16 cellular contexts compared by ENCODE assay signal in genomic region chr19:5957132-5957531, GRCh38. TPM values are rescaled to one million over a fixed set of nuclear protein-coding genes. Genes with fewer than 3 reads are reported as not detected.
A peak's percentile ranks its signal among the peaks of the same experiment; 100 is the strongest.
DNase-seq lines count a peak whose midpoint lies in the region; ATAC-seq, FAIRE-seq and TF ChIP-seq lines count a peak whose summit lies in the region.
"Had no signal": no experiment of that assay in that cellular context is flagged by ENCODE, and none has a peak within 500 bp of the region (broad histone marks: within the 10 kb centered on the region; RNA-seq: fewer than 3 reads in every experiment).

No MANE protein-coding gene starts in this region.

- DNase-seq in right cardiac atrium (peak in 2 of 3 donors; percentile 11 to 32), left cardiac atrium (no peak), NCI-H748 treated with DMSO at 0.1 percent for 48 hours (lab: John Stamatoyannopoulos, UW) (peak; percentile 73), esophagus muscularis mucosa (ENCODE audit: extremely low spot score) (no peak), T-helper 1 cell (no peak), lower leg skin (ENCODE audit: low spot score in 2 of 2) (no peak), RCC 7860 (ENCODE audit: low spot score) (no peak), occipital lobe (lab: John Stamatoyannopoulos, UW) (no peak)
- DNase-seq: activated CD4-positive, alpha-beta T cell treated with anti-CD3 and anti-CD28 coated beads, Interleukin-2, amount 50 U/mL, for 4 hours; activated naive CD4-positive, alpha-beta T cell treated with anti-CD3 and anti-CD28 coated beads for 36 hours; colonic mucosa; DND-41; stimulated activated CD4-positive, alpha-beta T cell treated with anti-CD3 and anti-CD28 coated beads, Interleukin-4, amount 100 ng/mL, for 1 hour; stimulated activated naive CD4-positive, alpha-beta T cell had no signal

- no peaks in the 10 kb centered on the region for H3K36me3 ChIP-seq in esophagus muscularis mucosa
- H3K36me3 ChIP-seq: colonic mucosa, Peyer's patch had no signal

- TF ChIP-seq POLR2A in esophagus muscularis mucosa (IDR thresholded peaks at IDR 0.05; ENCODE audit: low read depth): no peak
- TF ChIP-seq POLR2A in lower leg skin (IDR thresholded peaks at IDR 0.05): no peak

- H3K4me3 ChIP-seq in right cardiac atrium (ENCODE audit: low read length) (no peak overlapping the region), esophagus muscularis mucosa (no peak overlapping the region), lower leg skin (ENCODE audit: low read depth, poor library complexity, severe bottlenecking) (no peak overlapping the region)
- H3K4me3 ChIP-seq: colonic mucosa, Peyer's patch had no signal

- peaks cover 37% of the 10 kb centered on the region for H3K4me1 ChIP-seq in right cardiac atrium (ENCODE audit: control insufficient read depth, insufficient read depth, low read length)
- peaks cover 97 to 100% (median 100%) of the 10 kb centered on the region in 4 donors for H3K4me1 ChIP-seq in esophagus muscularis mucosa

- no peak for TF ChIP-seq EP300 in esophagus muscularis mucosa (IDR thresholded peaks at IDR 0.05)

- H3K9me3 ChIP-seq in right cardiac atrium (ENCODE audit: control insufficient read depth, low read length) (no peaks in the 10 kb centered on the region), esophagus muscularis mucosa (no peaks in the 10 kb centered on the region)
- H3K9me3 ChIP-seq: colonic mucosa, Peyer's patch had no signal

- WGBS in right cardiac atrium: 76% methylated on average over 10 of the region's 10 CpGs
- 74% methylated on average over 10 of the region's 10 CpGs for WGBS in esophagus muscularis mucosa
- 86 to 88% methylated on average over 10 of the region's 10 CpGs for WGBS in lower leg skin, 2 donors

- intact Hi-C loops in right cardiac atrium (cut with DNase I): loop anchor here in 1 of 4 donors (10.0 kb wide), 1 partner anchor 52 kb away; the partner anchor contains the start of genes NDUFA11 and VMAC
- intact Hi-C loops in left cardiac atrium (cut with DNase I): no loop called here
- intact Hi-C loops in esophagus muscularis mucosa (cut with DNase I): no loop called here
- intact Hi-C loops in lower leg skin (cut with DNase I; ENCODE audit: low total_unique reads): no loop called here

- H3K27ac ChIP-seq in right cardiac atrium (ENCODE audit: low read length) (no peak overlapping the region), esophagus muscularis mucosa (replicated peaks in 1 of 4) (peak overlapping the region; percentile 79 to 85 (median 84))
- H3K27ac ChIP-seq: colonic mucosa had no signal

- no peak for FAIRE-seq in RCC 7860 (lab: Jason Lieb, UNC)
- FAIRE-seq: GM12892 had no signal

- ATAC-seq in right cardiac atrium (no peak), left cardiac atrium (no peak)

- no peak for TF ChIP-seq CTCF in esophagus muscularis mucosa (IDR thresholded peaks at IDR 0.05)
- TF ChIP-seq CTCF in lower leg skin (IDR thresholded peaks at IDR 0.05): no peak

- H3K27me3 ChIP-seq in right cardiac atrium (ENCODE audit: control insufficient read depth, insufficient read depth) (no peaks in the 10 kb centered on the region), esophagus muscularis mucosa (no peaks in the 10 kb centered on the region)
- H3K27me3 ChIP-seq: colonic mucosa, Peyer's patch had no signal

RNA-seq across cellular contexts. Expression of gene RANBP3, which starts 20.8 kb away (rescaled TPM):
- 10 to 100 TPM; 54.8 to 73.8 (median 67.7) TPM for total RNA-seq in right cardiac atrium
- polyA plus RNA-seq in right cardiac atrium: 49.6 TPM
- total RNA-seq in left cardiac atrium: 10 to 100 TPM; 44.7 to 52.7 TPM
- 100 to 1,000 TPM in 2 of 4 donors, 10 to 100 TPM in 2; 92.2 to 127 (median 102) TPM for total RNA-seq in esophagus muscularis mucosa
- total RNA-seq in lower leg skin: 100 to 1,000 TPM in 1 of 4 donors, 10 to 100 TPM in 3; 57.2 to 116 (median 72.0) TPM
- total RNA-seq in occipital lobe: 35.4 TPM

RNA-seq across cellular contexts. Expression of gene CAPS, which starts 43.1 kb away (rescaled TPM):
- 10 to 100 TPM in 2 of 4 donors, 1 to 10 TPM in 2; 8.9 to 14.2 (median 9.9) TPM for total RNA-seq in right cardiac atrium
- polyA plus RNA-seq in right cardiac atrium: 7.1 TPM
- 1 to 10 TPM; 6.6 to 6.9 TPM for total RNA-seq in left cardiac atrium
- total RNA-seq in esophagus muscularis mucosa: 10 to 100 TPM in 3 of 4 donors, 1 to 10 TPM in 1; 5.5 to 16.1 (median 15.2) TPM
- total RNA-seq in lower leg skin: 10 to 100 TPM in 3 of 4 donors, 1 to 10 TPM in 1; 3.5 to 14.5 (median 11.5) TPM
- total RNA-seq in occipital lobe: 7.0 TPM

RNA-seq across cellular contexts. Expression of gene VMAC, which starts 52.5 kb away (rescaled TPM):
- 1 to 10 TPM; 1.9 to 5.8 (median 3.8) TPM for total RNA-seq in right cardiac atrium
- 3.6 TPM for polyA plus RNA-seq in right cardiac atrium
- 1 to 10 TPM; 1.9 to 3.3 TPM for total RNA-seq in left cardiac atrium
- 10 to 100 TPM in 1 of 4 donors, 1 to 10 TPM in 3; 5.0 to 12.5 (median 7.6) TPM for total RNA-seq in esophagus muscularis mucosa
- 10 to 100 TPM; 10.2 to 15.2 (median 10.8) TPM for total RNA-seq in lower leg skin
- 4.1 TPM for total RNA-seq in occipital lobe

RNA-seq across cellular contexts. Expression of gene NDUFA11, which starts 53.5 kb away (rescaled TPM):
- total RNA-seq in right cardiac atrium: 100 to 1,000 TPM; 515 to 756 (median 624) TPM
- 1,214 TPM for polyA plus RNA-seq in right cardiac atrium
- total RNA-seq in left cardiac atrium: 100 to 1,000 TPM; 503 to 537 TPM
- 100 to 1,000 TPM; 292 to 378 (median 314) TPM for total RNA-seq in esophagus muscularis mucosa
- total RNA-seq in lower leg skin: 100 to 1,000 TPM; 123 to 215 (median 163) TPM
- total RNA-seq in occipital lobe: 79.9 TPM

Comparison
In these comparisons a context has a peak if more than half of its experiments do, and no peak if none do; other contexts are left out.
1. DNase-seq: peak in right cardiac atrium (2 of 3) and NCI-H748 treated with DMSO at 0.1 percent for 48 hours (single experiment); none in left cardiac atrium (single experiment), esophagus muscularis mucosa (single experiment), T-helper 1 cell (0 of 5), lower leg skin (0 of 2), RCC 7860 (single experiment) and occipital lobe (single experiment).